Comparison of ENCODE assay signal across 11 cellular contexts in the genomic region with DNA sequence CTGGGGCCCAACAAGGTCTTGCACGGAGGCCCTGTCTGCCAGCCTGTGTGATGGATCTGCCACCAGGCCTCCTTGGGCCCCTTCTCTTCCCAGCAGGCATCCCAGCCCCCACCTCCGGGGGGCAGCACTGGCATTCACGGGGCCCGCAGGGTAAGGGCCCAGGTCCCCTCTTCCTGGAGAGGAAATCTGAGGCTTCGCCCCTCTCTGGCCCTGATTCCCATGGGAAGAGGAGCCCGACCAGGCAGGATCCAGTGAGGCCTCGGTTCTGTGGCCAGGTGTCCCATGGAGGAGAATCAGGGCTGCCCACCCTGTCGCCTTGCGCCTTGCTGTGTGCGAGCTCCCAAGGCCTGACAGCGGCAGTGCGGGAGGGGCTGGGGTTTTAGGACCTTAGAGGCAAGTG. TPM values are rescaled to one million over a fixed set of nuclear protein-coding genes. Genes with fewer than 3 reads are reported as not detected.
DNase-seq lines count a peak whose midpoint lies in the region; ATAC-seq and TF ChIP-seq lines count a peak whose summit lies in the region.
"Had no signal": no experiment of that assay in that cellular context is flagged by ENCODE, and none has a peak within 500 bp of the region (broad histone marks: within the 10 kb centered on the region; RNA-seq: fewer than 3 reads in every experiment).

No MANE protein-coding gene starts in this region.

- H3K27me3 ChIP-seq in brain microvascular endothelial cell (replicated peaks) (no peaks in the 10 kb centered on the region), lower lobe of right lung (ENCODE audit: low read depth) (no peaks in the 10 kb centered on the region)

- no peaks in the 10 kb centered on the region for H3K27me3 Mint-ChIP-seq in CD14-positive monocyte (ENCODE audit: low read depth in 3 of 3)

- H3K36me3 Mint-ChIP-seq in CD14-positive monocyte, result peaks cover 55 to 64% of the 10 kb centered on the region in 2 donors

- H3K36me3 ChIP-seq in brain microvascular endothelial cell (replicated peaks) (peaks cover 26% of the 10 kb centered on the region), lower lobe of right lung (peaks cover 66% of the 10 kb centered on the region)

- H3K9me3 ChIP-seq in lower lobe of right lung, result no peaks in the 10 kb centered on the region

- H3K27ac ChIP-seq in brain microvascular endothelial cell (no peak overlapping the region), lower lobe of right lung (no peak overlapping the region), substantia nigra (ENCODE audit: low read depth, low read length, poor library complexity, severe bottlenecking) (no peak overlapping the region)
- H3K27ac ChIP-seq: skin epidermis had no signal

- H3K4me1 Mint-ChIP-seq in CD14-positive monocyte, result no peaks in the 10 kb centered on the region

- H3K9me3 Mint-ChIP-seq in CD14-positive monocyte, result no peaks in the 10 kb centered on the region

- DNase-seq in CD14-positive monocyte (ENCODE audit: low spot score) (no peak), GM13976 (ENCODE audit: low spot score) (peak; percentile 48), brain microvascular endothelial cell (no peak), lower lobe of right lung (peak; percentile 32), putamen (ENCODE audit: low spot score) (no peak), substantia nigra (lab: John Stamatoyannopoulos, UW) (no peak), EL (no peak)
- DNase-seq: PC-3 had no signal

- no peak overlapping the region for H3K27ac Mint-ChIP-seq in CD14-positive monocyte

- H3K4me3 ChIP-seq in brain microvascular endothelial cell (ENCODE audit: low read depth, low read length) (no peak overlapping the region), lower lobe of right lung (no peak overlapping the region)
- H3K4me3 ChIP-seq: skin epidermis had no signal

- intact Hi-C loops in CD14-positive monocyte (cut with micrococcal nuclease) (no loop called here), lower lobe of right lung (cut with DNase I) (no loop called here)

- no peak overlapping the region for H3K4me3 Mint-ChIP-seq in CD14-positive monocyte

- no peaks in the 10 kb centered on the region for H3K4me1 ChIP-seq in lower lobe of right lung

- in situ Hi-C loops in GM13976 (cut with MboI; ENCODE audit: low sequenced_read_pairs, unreplicated experiment) (no loop called here), brain microvascular endothelial cell (cut with HindIII; ENCODE audit: low pct_ligation_motif_present, low sequenced_read_pairs) (no loop called here)

- peak in 1 of 2 donors; percentile 6 for ATAC-seq in lower lobe of right lung
- no peak for ATAC-seq in GM21360 (IDR thresholded peaks at IDR 0.05; ENCODE audit: unreplicated experiment)
- ATAC-seq: PC-3 had no signal

- TF ChIP-seq CTCF in CD14-positive monocyte (IDR thresholded peaks at IDR 0.05), result peak; percentile 40
- no peak for TF ChIP-seq CTCF in GM13976 (IDR thresholded peaks at IDR 0.05; ENCODE audit: borderline replicate concordance, control extremely low read depth, extremely low read depth, insufficient read depth, missing control alignments)
- peak; percentile 48 for TF ChIP-seq CTCF in brain microvascular endothelial cell (IDR thresholded peaks at IDR 0.05; ENCODE audit: low read depth, low read length, missing control alignments)
- no peak for TF ChIP-seq CTCF in lower lobe of right lung (IDR thresholded peaks at IDR 0.05)

RNA-seq across cellular contexts. Expression of a gene that starts 48.4 kb away (rescaled TPM):
- 10 to 100 TPM; 35.6 to 38.6 TPM for polyA plus RNA-seq in CD14-positive monocyte
- total RNA-seq in lower lobe of right lung, result 74.4 TPM

RNA-seq across cellular contexts. Expression of a gene that starts 55.0 kb away (rescaled TPM):
- under 1 TPM in 1 of 2 donors, not detected in 1; 0.56 TPM for polyA plus RNA-seq in CD14-positive monocyte
- 1.4 TPM for total RNA-seq in lower lobe of right lung
- total RNA-seq: PC-3; T-helper 2 cell treated with Interferon-gamma antibody and Interleukin-4, amounts not matched to agents 100 ng/mL and 5 ng/mL, for 36 hours had no signal

Comparison
In these comparisons a context has a peak if more than half of its experiments do, and no peak if none do; other contexts are left out.
1. DNase-seq: peak in GM13976 (single experiment) and lower lobe of right lung (single experiment); none in CD14-positive monocyte (single experiment), brain microvascular endothelial cell (single experiment), putamen (single experiment), substantia nigra (0 of 49) and EL (single experiment).
2. CTCF ChIP-seq: peak in CD14-positive monocyte (single experiment) and brain microvascular endothelial cell (single experiment); none in GM13976 (single experiment) and lower lobe of right lung (single experiment).